Comparison of ENCODE assay signal across 27 cellular contexts in genomic region chr6:25525078-25525477, GRCh38.
"Had no signal": no experiment of that assay in that cellular context is flagged by ENCODE, and none has a peak within 500 bp of the region (broad histone marks: within the 10 kb centered on the region; RNA-seq: fewer than 3 reads in every experiment).

No MANE protein-coding gene starts in this region.

- H2AFZ ChIP-seq: hepatocyte had no signal

- H3K79me2 ChIP-seq: hepatocyte had no signal

- H3K27ac ChIP-seq: heart right ventricle, hepatocyte, lower lobe of right lung, ovary, right atrium auricular region, skin epidermis, spleen, suprapubic skin, thoracic aorta, tibial artery, upper lobe of right lung had no signal

- H3K4me2 ChIP-seq: hepatocyte had no signal

- ATAC-seq: heart right ventricle; left cardiac atrium; left lobe of liver; lower lobe of right lung; mucosa of descending colon; naive thymus-derived CD4-positive, alpha-beta T cell; natural killer cell treated with Interleukin-12 subunit alpha and Interleukin-12 subunit beta and Interleukin-15 and Interleukin-18, amount 100 ng/mL, for 72 hours; sciatic nerve; stimulated activated effector memory CD8-positive, alpha-beta T cell treated with anti-CD3 and anti-CD28 coated beads, Interleukin-12 subunit alpha, Interleukin-12 subunit beta, amount 100 ng/mL, for 72 hours; upper lobe of right lung had no signal

- H3K36me3 ChIP-seq: ovary had no signal

- H3K4me1 ChIP-seq: heart right ventricle, lower lobe of right lung, right atrium auricular region, spleen, suprapubic skin, tibial artery, upper lobe of right lung had no signal

- FAIRE-seq: keratinocyte, urothelium cell line had no signal

- H3K27me3 ChIP-seq: heart right ventricle, hepatocyte, ovary, right atrium auricular region, spleen, suprapubic skin, tibial artery, upper lobe of right lung had no signal

- DNase-seq: heart right ventricle; kidney glomerular epithelial cell; left cardiac atrium; lower lobe of right lung; mammary epithelial cell; mesenchymal stem cell; midbrain; mucosa of descending colon; naive thymus-derived CD4-positive, alpha-beta T cell; ovary; spleen; stimulated activated CD4-positive, alpha-beta T cell treated with anti-CD3 and anti-CD28 coated beads, Interleukin-4, amount 100 ng/mL, for 24 hours; stimulated activated naive CD4-positive, alpha-beta T cell; tibial artery; trophoblast cell; upper lobe of right lung had no signal

- H3K4me3 ChIP-seq: heart right ventricle, hepatocyte, lower lobe of right lung, mucosa of descending colon, ovary, right atrium auricular region, skin epidermis, spleen, suprapubic skin, thoracic aorta, tibial artery, upper lobe of right lung had no signal

- H3K9me3 ChIP-seq: heart right ventricle, lower lobe of right lung, mucosa of descending colon, ovary, right atrium auricular region, spleen, suprapubic skin, thoracic aorta, tibial artery, upper lobe of right lung had no signal
